Comparison of ENCODE assay signal across 14 cellular contexts in the genomic region with DNA sequence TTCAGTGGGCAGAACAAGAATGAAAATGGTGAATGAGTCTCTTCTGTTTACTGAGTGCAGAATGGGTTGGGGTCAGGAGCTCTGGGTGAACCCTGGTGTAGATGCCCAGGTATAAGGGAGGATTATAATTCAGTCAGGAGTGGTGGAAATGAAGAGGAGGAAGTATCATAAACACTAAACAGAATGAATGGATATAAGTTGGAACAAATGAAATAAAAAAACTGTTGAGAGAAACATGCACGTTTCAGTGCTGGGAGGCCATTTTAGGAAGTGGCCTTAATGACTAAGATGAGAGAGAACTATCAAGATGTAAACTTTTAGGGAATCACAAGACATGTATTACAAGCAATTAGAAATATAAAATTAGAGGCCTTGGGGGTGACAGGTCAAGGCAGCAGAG. TPM values are rescaled to one million over a fixed set of nuclear protein-coding genes. Genes with fewer than 3 reads are reported as not detected.
DNase-seq lines count a peak whose midpoint lies in the region; ATAC-seq and TF ChIP-seq lines count a peak whose summit lies in the region.
"Had no signal": no experiment of that assay in that cellular context is flagged by ENCODE, and none has a peak within 500 bp of the region (broad histone marks: within the 10 kb centered on the region; RNA-seq: fewer than 3 reads in every experiment).

No MANE protein-coding gene starts in this region.

- H3K9me2 ChIP-seq in SK-N-SH: no peaks in the 10 kb centered on the region

- CTCF ChIA-PET in SK-N-SH (lab: Yijun Ruan, JAX): no interaction called here

- TF ChIP-seq EP300 in SK-N-SH (IDR thresholded peaks at IDR 0.05; ENCODE audit: borderline replicate concordance in 1 of 2, low read depth in 1 of 2, low read length in 1 of 2): no peak

- ATAC-seq in SK-N-SH treated with all-trans-retinoic acid at 6 μM for 48 hours (no peak), left ventricle myocardium superior (no peak), GM18861 (IDR thresholded peaks at IDR 0.05; ENCODE audit: unreplicated experiment) (no peak), left cardiac atrium (no peak)
- ATAC-seq in central memory CD8-positive, alpha-beta T cell (replicated peaks; ENCODE audit: extremely low read depth, poor library complexity, severe bottlenecking): no peak

- peaks cover 15% of the 10 kb centered on the region for H3K4me1 Mint-ChIP-seq in central memory CD8-positive, alpha-beta T cell
- H3K4me1 Mint-ChIP-seq in progenitor cell of endocrine pancreas (ENCODE audit: low read depth): peaks cover 20% of the 10 kb centered on the region

- no peaks in the 10 kb centered on the region for H3K9me3 ChIP-seq in SK-N-SH
- H3K9me3 ChIP-seq: Caco-2, sigmoid colon had no signal

- H4K20me1 ChIP-seq in SK-N-SH (ENCODE audit: insufficient read depth): no peaks in the 10 kb centered on the region

- H3K27me3 Mint-ChIP-seq in central memory CD8-positive, alpha-beta T cell: no peaks in the 10 kb centered on the region
- H3K27me3 Mint-ChIP-seq in progenitor cell of endocrine pancreas: no peaks in the 10 kb centered on the region
- H3K27me3 Mint-ChIP-seq: activated B cell treated with CpG ODN at 0.5 μM for 24 hours had no signal

- no peak overlapping the region for H3K4me2 ChIP-seq in SK-N-SH

- no peaks in the 10 kb centered on the region for H3K9me3 Mint-ChIP-seq in central memory CD8-positive, alpha-beta T cell
- no peaks in the 10 kb centered on the region for H3K9me3 Mint-ChIP-seq in progenitor cell of endocrine pancreas (ENCODE audit: low read depth)
- H3K9me3 Mint-ChIP-seq: activated B cell treated with CpG ODN at 0.5 μM for 24 hours had no signal

- intact Hi-C loops in left ventricle myocardium superior (cut with micrococcal nuclease): no loop called here
- intact Hi-C loops in left cardiac atrium (cut with DNase I): no loop called here

- H3K79me2 ChIP-seq in SK-N-SH (ENCODE audit: insufficient read depth): no peaks in the 10 kb centered on the region

- TF ChIP-seq CTCF in SK-N-SH (IDR thresholded peaks at IDR 0.05) (no peak), progenitor cell of endocrine pancreas (IDR thresholded peaks at IDR 0.05; ENCODE audit: unreplicated experiment) (no peak)

- no peak for TF ChIP-seq RAD21 in SK-N-SH (IDR thresholded peaks at IDR 0.05; ENCODE audit: low read length)

- H3K27ac ChIP-seq in SK-N-SH (ENCODE audit: low read depth in 2 of 2, low read length in 1 of 2): peak overlapping the region in 1 of 2 experiments; percentile 10; a peak in 1 of 4 replicates
- H3K27ac ChIP-seq: sigmoid colon had no signal

- H3K4me1 ChIP-seq in SK-N-SH (ENCODE audit: control insufficient read depth in 1 of 2, insufficient read depth in 2 of 2, low read depth in 1 of 2, low read length in 1 of 2): peaks cover 3 to 23% of the 10 kb centered on the region in 2 experiments

- H3K27ac Mint-ChIP-seq in central memory CD8-positive, alpha-beta T cell (ENCODE audit: low read depth): peak overlapping the region; percentile 56
- peak overlapping the region; percentile 91 for H3K27ac Mint-ChIP-seq in progenitor cell of endocrine pancreas
- H3K27ac Mint-ChIP-seq: activated B cell treated with CpG ODN at 0.5 μM for 24 hours had no signal

- H3K36me3 ChIP-seq in SK-N-SH (replicated peaks in 1 of 2; ENCODE audit: control insufficient read depth in 1 of 2, insufficient read depth in 2 of 2, low read length in 1 of 2): no peaks in the 10 kb centered on the region
- H3K36me3 ChIP-seq: sigmoid colon had no signal

- no peaks in the 10 kb centered on the region for H3K36me3 Mint-ChIP-seq in central memory CD8-positive, alpha-beta T cell (ENCODE audit: insufficient read depth)
- no peaks in the 10 kb centered on the region for H3K36me3 Mint-ChIP-seq in progenitor cell of endocrine pancreas (ENCODE audit: insufficient read depth)

- no peak overlapping the region for H3K4me3 ChIP-seq in SK-N-SH (ENCODE audit: low read depth in 2 of 2, low read length in 1 of 2)
- H3K4me3 ChIP-seq: sigmoid colon had no signal

- POLR2A ChIA-PET in SK-N-SH (lab: Yijun Ruan, JAX): no interaction called here

- no peak overlapping the region for H3K9ac ChIP-seq in SK-N-SH

- peaks cover 14% of the 10 kb centered on the region for H3F3A ChIP-seq in SK-N-SH (replicated peaks; ENCODE audit: insufficient read depth)

- WGBS in SK-N-SH (ENCODE audit: low lambda C conversion rate): 95% methylated on average over 1 of the region's 1 CpG

- H3K4me3 Mint-ChIP-seq in central memory CD8-positive, alpha-beta T cell: no peak overlapping the region
- no peak overlapping the region for H3K4me3 Mint-ChIP-seq in progenitor cell of endocrine pancreas (ENCODE audit: low read depth)
- H3K4me3 Mint-ChIP-seq: activated B cell treated with CpG ODN at 0.5 μM for 24 hours had no signal

- no peak for DNase-seq in SK-N-SH
- peak; percentile 11 for DNase-seq in OCI-M1 (lab: John Stamatoyannopoulos, UW)
- DNase-seq in central memory CD8-positive, alpha-beta T cell (ENCODE audit: low spot score in 2 of 2): no peak
- DNase-seq in progenitor cell of endocrine pancreas (ENCODE audit: low spot score, unreplicated experiment): no peak
- DNase-seq in left ventricle myocardium superior: no peak
- DNase-seq in left cardiac atrium: no peak
- DNase-seq: activated B cell treated with CpG ODN at 0.5 μM for 24 hours, Caco-2, glutamatergic neuron, NCI-H1105 treated with DMSO at 0.1 percent for 48 hours, NCI-H526, sigmoid colon had no signal

- no peaks in the 10 kb centered on the region for H3K27me3 ChIP-seq in SK-N-SH (ENCODE audit: insufficient read depth)
- H3K27me3 ChIP-seq: sigmoid colon had no signal

- H2AFZ ChIP-seq in SK-N-SH (ENCODE audit: low read depth): peak overlapping the region; percentile 71; the same call in 1 of the 2 replicates

TF ChIP-seq in SK-N-SH, 30 proteins besides CTCF, POLR2A, EP300 and RAD21 (continues in another document):
- TF ChIP-seq, protein P1, sequence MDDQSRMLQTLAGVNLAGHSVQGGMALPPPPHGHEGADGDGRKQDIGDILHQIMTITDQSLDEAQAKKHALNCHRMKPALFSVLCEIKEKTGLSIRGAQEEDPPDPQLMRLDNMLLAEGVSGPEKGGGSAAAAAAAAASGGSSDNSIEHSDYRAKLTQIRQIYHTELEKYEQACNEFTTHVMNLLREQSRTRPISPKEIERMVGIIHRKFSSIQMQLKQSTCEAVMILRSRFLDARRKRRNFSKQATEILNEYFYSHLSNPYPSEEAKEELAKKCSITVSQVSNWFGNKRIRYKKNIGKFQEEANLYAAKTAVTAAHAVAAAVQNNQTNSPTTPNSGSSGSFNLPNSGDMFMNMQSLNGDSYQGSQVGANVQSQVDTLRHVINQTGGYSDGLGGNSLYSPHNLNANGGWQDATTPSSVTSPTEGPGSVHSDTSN (IDR thresholded peaks at IDR 0.05): no peak
- TF ChIP-seq TAF1 (IDR thresholded peaks at IDR 0.05; ENCODE audit: borderline replicate concordance, low read depth, low read length): no peak
- TF ChIP-seq RCOR1 (IDR thresholded peaks at IDR 0.05; ENCODE audit: low read length): no peak
- TF ChIP-seq MEF2A (IDR thresholded peaks at IDR 0.05; ENCODE audit: borderline replicate concordance, low read depth): no peak
- no peak for TF ChIP-seq FOSL2 (IDR thresholded peaks at IDR 0.05; ENCODE audit: borderline replicate concordance, low read depth)
- no peak for TF ChIP-seq SMC3 (IDR thresholded peaks at IDR 0.05; ENCODE audit: low read depth, low read length)

TF ChIP-seq in SK-N-SH treated with all-trans-retinoic acid at 6 μM for 48 hours, 23 proteins besides CTCF, POLR2A, EP300 and RAD21 (continues in another document):
- TF ChIP-seq RARB (CRISPR knock-in tag; IDR thresholded peaks at IDR 0.05) (no peak), ISL1 (CRISPR knock-in tag; IDR thresholded peaks at IDR 0.05) (no peak), ZNF8 (CRISPR knock-in tag; IDR thresholded peaks at IDR 0.05) (no peak), CSDC2 (CRISPR knock-in tag; IDR thresholded peaks at IDR 0.05) (no peak), TOX (CRISPR knock-in tag; IDR thresholded peaks at IDR 0.05; ENCODE audit: borderline replicate concordance) (no peak), OSR1 (CRISPR knock-in tag; IDR thresholded peaks at IDR 0.05) (no peak), ZFP30 (CRISPR knock-in tag; IDR thresholded peaks at IDR 0.05) (no peak), GLIS3 (CRISPR knock-in tag; IDR thresholded peaks at IDR 0.05) (no peak), ZNF70 (CRISPR knock-in tag; IDR thresholded peaks at IDR 0.05) (no peak), BACH2 (CRISPR knock-in tag; IDR thresholded peaks at IDR 0.05; ENCODE audit: borderline replicate concordance) (no peak), SNAI2 (CRISPR knock-in tag; IDR thresholded peaks at IDR 0.05) (no peak), ARNTL (CRISPR knock-in tag; IDR thresholded peaks at IDR 0.05; ENCODE audit: borderline replicate concordance, low read depth) (no peak)
- TF ChIP-seq, protein P2, sequence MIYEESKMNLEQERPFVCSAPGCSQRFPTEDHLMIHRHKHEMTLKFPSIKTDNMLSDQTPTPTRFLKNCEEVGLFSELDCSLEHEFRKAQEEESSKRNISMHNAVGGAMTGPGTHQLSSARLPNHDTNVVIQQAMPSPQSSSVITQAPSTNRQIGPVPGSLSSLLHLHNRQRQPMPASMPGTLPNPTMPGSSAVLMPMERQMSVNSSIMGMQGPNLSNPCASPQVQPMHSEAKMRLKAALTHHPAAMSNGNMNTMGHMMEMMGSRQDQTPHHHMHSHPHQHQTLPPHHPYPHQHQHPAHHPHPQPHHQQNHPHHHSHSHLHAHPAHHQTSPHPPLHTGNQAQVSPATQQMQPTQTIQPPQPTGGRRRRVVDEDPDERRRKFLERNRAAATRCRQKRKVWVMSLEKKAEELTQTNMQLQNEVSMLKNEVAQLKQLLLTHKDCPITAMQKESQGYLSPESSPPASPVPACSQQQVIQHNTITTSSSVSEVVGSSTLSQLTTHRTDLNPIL (CRISPR knock-in tag; IDR thresholded peaks at IDR 0.05; ENCODE audit: low read depth): no peak

RNA-seq across cellular contexts. Expression of a gene that starts 32.8 kb away (rescaled TPM):
- 0.30 and 0.55 TPM in 2 replicates for polyA plus RNA-seq in SK-N-SH (2012; rRNA removed)
- polyA plus RNA-seq in SK-N-SH (2012; cell fraction: cytosol; rRNA removed): 0.36 and 0.43 TPM in 2 replicates
- 0.60 and 0.92 TPM in 2 replicates for polyA plus RNA-seq in SK-N-SH (2012; cell fraction: nucleus; rRNA removed)
- total RNA-seq in progenitor cell of endocrine pancreas (2.4 and 4.1 TPM in 2 replicates), left ventricle myocardium superior (0.62 TPM), left cardiac atrium (1 to 10 TPM in 1 of 2 donors, under 1 TPM in 1; 0.65 to 2.3 TPM)
